In the genomic region with DNA sequence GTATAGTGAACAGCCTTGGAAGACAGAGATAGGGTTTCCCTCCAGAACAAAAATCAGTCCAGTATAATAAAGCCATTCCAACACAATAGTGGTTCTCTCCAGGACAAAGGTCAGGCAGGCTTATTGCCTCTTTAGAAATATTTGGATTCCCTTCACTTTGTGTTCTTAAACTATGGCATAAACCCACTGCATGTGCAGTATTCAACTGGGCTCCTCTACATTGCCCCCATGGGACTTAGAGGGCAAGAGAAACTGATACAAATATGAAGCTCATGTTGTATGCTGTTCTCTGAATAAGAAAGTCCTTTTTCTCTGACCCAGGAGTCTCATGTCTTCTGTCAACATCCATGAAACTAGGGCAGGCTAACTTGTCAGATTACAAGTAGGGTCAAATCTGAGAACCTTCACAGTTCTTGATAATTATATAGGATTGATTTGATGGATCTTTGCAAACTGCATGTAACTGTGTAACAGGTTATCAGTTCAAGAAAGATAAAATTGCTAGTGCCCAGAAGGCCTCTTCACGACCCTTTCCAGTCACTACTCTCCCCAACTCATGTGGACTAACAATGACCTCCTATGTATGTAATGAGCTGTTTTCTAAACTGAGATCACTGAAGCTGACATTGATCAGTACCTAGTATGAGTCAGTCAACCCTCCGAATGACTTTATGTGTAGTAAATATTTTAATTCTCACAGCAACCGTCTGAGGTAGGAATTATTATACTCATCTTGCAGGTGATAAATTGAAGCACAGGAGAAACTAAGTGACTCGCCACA, we compare ENCODE assay signal across 13 cellular contexts. TPM values are rescaled to one million over a fixed set of nuclear protein-coding genes. Genes with fewer than 3 reads are reported as not detected.
DNase-seq lines count a peak whose midpoint lies in the region; ATAC-seq and TF ChIP-seq lines count a peak whose summit lies in the region.
"Had no signal": no experiment of that assay in that cellular context is flagged by ENCODE, and none has a peak within 500 bp of the region (broad histone marks: within the 10 kb centered on the region; RNA-seq: fewer than 3 reads in every experiment).

No MANE protein-coding gene starts in this region.

- H3K4me1 Mint-ChIP-seq in activated CD4-positive, alpha-beta T cell treated with anti-CD3 and anti-CD28 coated beads, Interleukin-2, amount 10 ng/mL, durations not matched to agents 7 days and 5 days: peaks cover 73% of the 10 kb centered on the region
- H3K4me1 Mint-ChIP-seq in activated B cell treated with CpG ODN at 0.5 μM for 24 hours: peaks cover 74% of the 10 kb centered on the region
- peaks cover 49% of the 10 kb centered on the region for H3K4me1 Mint-ChIP-seq in stimulated activated memory B cell treated with anti-CD40 and anti-IgM and Interleukin-4, amounts not matched to agents 10 μg/mL and 1 μg/mL and 100 μg/mL, for 72 hours

- no peaks in the 10 kb centered on the region for H3K36me3 ChIP-seq in BE2C

- POLR2A ChIA-PET in activated CD4-positive, alpha-beta T cell treated with anti-CD3 and anti-CD28 coated beads, Interleukin-2, amount 10 ng/mL, durations not matched to agents 7 days and 5 days (lab: Charles Lee): interaction anchor here (0.6 to 1.8 kb wide), 4 partner anchors 25 to 100 kb away, joined by 3 to 6 read pairs (median 4); no protein-coding TSS in a partner anchor
- POLR2A ChIA-PET in activated B cell treated with CpG ODN at 0.5 μM for 24 hours (lab: Charles Lee): interaction anchor here (0.6 to 4.5 kb wide), 18 partner anchors 10 to 412 kb away, joined by 3 to 41 read pairs (median 6); partner anchors contain the start of gene TMSB4X

- peaks cover 8% of the 10 kb centered on the region for H3K9me3 Mint-ChIP-seq in activated CD4-positive, alpha-beta T cell treated with anti-CD3 and anti-CD28 coated beads, Interleukin-2, amount 10 ng/mL, durations not matched to agents 7 days and 5 days
- no peaks in the 10 kb centered on the region for H3K9me3 Mint-ChIP-seq in activated B cell treated with CpG ODN at 0.5 μM for 24 hours
- no peaks in the 10 kb centered on the region for H3K9me3 Mint-ChIP-seq in stimulated activated memory B cell treated with anti-CD40 and anti-IgM and Interleukin-4, amounts not matched to agents 10 μg/mL and 1 μg/mL and 100 μg/mL, for 72 hours
- H3K9me3 Mint-ChIP-seq: WTC11 had no signal

- no peak overlapping the region for H3K4me3 ChIP-seq in BE2C (ENCODE audit: low read depth, low read length)
- H3K4me3 ChIP-seq: A549 had no signal

- no peaks in the 10 kb centered on the region for H3K9me3 ChIP-seq in BE2C

- ATAC-seq in HG02938 (IDR thresholded peaks at IDR 0.05; ENCODE audit: unreplicated experiment) (peak; percentile 76), activated B cell treated with CpG ODN at 0.5 μM for 24 hours (ENCODE audit: low read depth) (peak; percentile 30)
- ATAC-seq in stimulated activated memory B cell treated with anti-CD40 and anti-IgM and Interleukin-4, amounts not matched to agents 10 μg/mL and 1 μg/mL and 100 μg/mL, for 72 hours: peak; percentile 73
- ATAC-seq: A549, WTC11 had no signal

- no peaks in the 10 kb centered on the region for H3K27me3 ChIP-seq in BE2C

- DNase-seq in activated CD4-positive, alpha-beta T cell treated with anti-CD3 and anti-CD28 coated beads, Interleukin-2, amount 10 ng/mL, durations not matched to agents 7 days and 5 days: no peak
- no peak for DNase-seq in activated CD4-positive, alpha-beta T cell treated with anti-CD3 and anti-CD28 coated beads, Interleukin-2, amount 50 U/mL, for 1 hour
- DNase-seq in activated B cell treated with CpG ODN at 0.5 μM for 24 hours (no peak), BE2C (no peak), NCI-H2171 treated with DMSO at 0.1 percent for 48 hours (lab: John Stamatoyannopoulos, UW) (no peak), NOMO-1 treated with DMSO at 0.1 percent for 48 hours (lab: John Stamatoyannopoulos, UW; ENCODE audit: unreplicated experiment) (no peak)
- DNase-seq: NCI-H526, retina had no signal

- intact Hi-C loops in activated B cell treated with CpG ODN at 0.5 μM for 24 hours (cut with micrococcal nuclease): loop anchor here (1.0 kb wide), 1 partner anchor 98 kb away; no protein-coding TSS in a partner anchor

- H3K4me1 ChIP-seq in BE2C: no peaks in the 10 kb centered on the region

- CTCF ChIA-PET in activated CD4-positive, alpha-beta T cell treated with anti-CD3 and anti-CD28 coated beads, Interleukin-2, amount 10 ng/mL, durations not matched to agents 7 days and 5 days (lab: Charles Lee): interaction anchor here (0.7 to 3.9 kb wide), 6 partner anchors 8 to 779 kb away, joined by 3 to 18 read pairs (median 4); no protein-coding TSS in a partner anchor
- CTCF ChIA-PET in activated B cell treated with CpG ODN at 0.5 μM for 24 hours (lab: Charles Lee): interaction anchor here (1.1 to 3.7 kb wide), 3 partner anchors 14 to 130 kb away, joined by 4 to 20 read pairs (median 9); no protein-coding TSS in a partner anchor

- peaks cover 14% of the 10 kb centered on the region for H3K36me3 Mint-ChIP-seq in activated CD4-positive, alpha-beta T cell treated with anti-CD3 and anti-CD28 coated beads, Interleukin-2, amount 10 ng/mL, durations not matched to agents 7 days and 5 days (ENCODE audit: low read depth)
- H3K36me3 Mint-ChIP-seq in activated B cell treated with CpG ODN at 0.5 μM for 24 hours (ENCODE audit: low read depth): no peaks in the 10 kb centered on the region
- no peaks in the 10 kb centered on the region for H3K36me3 Mint-ChIP-seq in stimulated activated memory B cell treated with anti-CD40 and anti-IgM and Interleukin-4, amounts not matched to agents 10 μg/mL and 1 μg/mL and 100 μg/mL, for 72 hours
- H3K36me3 Mint-ChIP-seq: WTC11 had no signal

- H3K4me3 Mint-ChIP-seq in activated CD4-positive, alpha-beta T cell treated with anti-CD3 and anti-CD28 coated beads, Interleukin-2, amount 10 ng/mL, durations not matched to agents 7 days and 5 days: no peak overlapping the region
- H3K4me3 Mint-ChIP-seq in activated B cell treated with CpG ODN at 0.5 μM for 24 hours: no peak overlapping the region
- no peak overlapping the region for H3K4me3 Mint-ChIP-seq in stimulated activated memory B cell treated with anti-CD40 and anti-IgM and Interleukin-4, amounts not matched to agents 10 μg/mL and 1 μg/mL and 100 μg/mL, for 72 hours
- H3K4me3 Mint-ChIP-seq: WTC11 had no signal

- H3K27ac Mint-ChIP-seq in activated CD4-positive, alpha-beta T cell treated with anti-CD3 and anti-CD28 coated beads, Interleukin-2, amount 10 ng/mL, durations not matched to agents 7 days and 5 days: peak overlapping the region; percentile 82
- H3K27ac Mint-ChIP-seq in activated B cell treated with CpG ODN at 0.5 μM for 24 hours: peak overlapping the region; percentile 84
- H3K27ac Mint-ChIP-seq in stimulated activated memory B cell treated with anti-CD40 and anti-IgM and Interleukin-4, amounts not matched to agents 10 μg/mL and 1 μg/mL and 100 μg/mL, for 72 hours: peak overlapping the region; percentile 91
- H3K27ac Mint-ChIP-seq: WTC11 had no signal

- TF ChIP-seq CTCF in activated B cell treated with CpG ODN at 0.5 μM for 24 hours (IDR thresholded peaks at IDR 0.05) (no peak), BE2C (IDR thresholded peaks at IDR 0.05; ENCODE audit: low read depth, low read length) (no peak)

- no peaks in the 10 kb centered on the region for H3K27me3 Mint-ChIP-seq in activated CD4-positive, alpha-beta T cell treated with anti-CD3 and anti-CD28 coated beads, Interleukin-2, amount 10 ng/mL, durations not matched to agents 7 days and 5 days
- no peaks in the 10 kb centered on the region for H3K27me3 Mint-ChIP-seq in activated B cell treated with CpG ODN at 0.5 μM for 24 hours
- H3K27me3 Mint-ChIP-seq in stimulated activated memory B cell treated with anti-CD40 and anti-IgM and Interleukin-4, amounts not matched to agents 10 μg/mL and 1 μg/mL and 100 μg/mL, for 72 hours: no peaks in the 10 kb centered on the region

RNA-seq across cellular contexts. Expression of gene FAM9C, which starts 31.9 kb away (rescaled TPM):
- total RNA-seq in activated CD4-positive, alpha-beta T cell treated with anti-CD3 and anti-CD28 coated beads, Interleukin-2, amount 10 ng/mL, durations not matched to agents 7 days and 5 days: not detected
- total RNA-seq in activated B cell treated with CpG ODN at 0.5 μM for 24 hours: not detected in 2 replicates
- not detected for polyA plus RNA-seq in BE2C (2012; ENCODE audit: insufficient read depth, insufficient read length, low read depth)
- total RNA-seq: cerebellum had no signal
